Comparison of ENCODE assay signal across 10 cellular contexts in the genomic region with DNA sequence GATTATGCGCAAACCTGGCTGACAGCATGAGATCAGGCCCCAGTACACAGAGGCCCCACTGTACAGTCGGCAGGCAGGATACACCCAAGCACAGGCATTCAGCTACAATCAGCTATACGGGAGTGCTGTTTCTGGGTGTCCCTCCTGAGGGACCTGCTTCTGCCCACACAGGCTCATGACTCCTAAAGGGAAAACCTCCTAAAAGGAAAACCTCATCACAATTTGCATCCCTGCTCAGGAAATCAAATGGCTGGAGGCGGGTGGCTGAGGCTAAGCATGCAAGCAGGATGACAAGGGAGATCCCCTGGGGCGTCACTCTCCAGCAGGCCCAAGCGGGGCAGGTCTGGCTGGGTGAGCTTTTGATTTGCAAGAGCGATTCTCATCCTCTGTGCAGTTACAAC.
DNase-seq lines count a peak whose midpoint lies in the region; ATAC-seq and TF ChIP-seq lines count a peak whose summit lies in the region.
"Had no signal": no experiment of that assay in that cellular context is flagged by ENCODE, and none has a peak within 500 bp of the region (broad histone marks: within the 10 kb centered on the region; RNA-seq: fewer than 3 reads in every experiment).

No MANE protein-coding gene starts in this region.

- H3K27me3 ChIP-seq in osteoblast (ENCODE audit: insufficient read depth, low read length), result peaks cover 22% of the 10 kb centered on the region
- H3K27me3 ChIP-seq: vagina had no signal

- peaks cover 6% of the 10 kb centered on the region for H4K20me1 ChIP-seq in osteoblast (ENCODE audit: insufficient read depth, low read length)

- no peaks in the 10 kb centered on the region for H3K79me2 ChIP-seq in osteoblast (ENCODE audit: insufficient read depth, low read length)

- ATAC-seq in GM19035 (IDR thresholded peaks at IDR 0.05; ENCODE audit: unreplicated experiment), result peak; percentile 60
- peak; percentile 88 for ATAC-seq in HG02610 (IDR thresholded peaks at IDR 0.05; ENCODE audit: unreplicated experiment)
- no peak for ATAC-seq in GM19455 (IDR thresholded peaks at IDR 0.05; ENCODE audit: unreplicated experiment)

- no peaks in the 10 kb centered on the region for H3K36me3 ChIP-seq in osteoblast (ENCODE audit: insufficient read depth, low read length)
- H3K36me3 ChIP-seq: vagina had no signal

- no peaks in the 10 kb centered on the region for H3K9me3 ChIP-seq in osteoblast (ENCODE audit: low read depth, low read length)
- H3K9me3 ChIP-seq: vagina had no signal

- no peak overlapping the region for H3K27ac ChIP-seq in osteoblast (ENCODE audit: low read depth, low read length)
- H3K27ac ChIP-seq: vagina had no signal

- no peak overlapping the region for H2AFZ ChIP-seq in osteoblast (ENCODE audit: low read length)

- no peak for TF ChIP-seq CTCF in osteoblast (IDR thresholded peaks at IDR 0.05; ENCODE audit: extremely low read depth, low read depth, low read length)

- peaks cover 4% of the 10 kb centered on the region for H3K4me1 ChIP-seq in osteoblast (ENCODE audit: insufficient read depth, low read length)
- H3K4me1 ChIP-seq: vagina had no signal

- no peak overlapping the region for H3K4me3 ChIP-seq in osteoblast (ENCODE audit: insufficient read depth, low read length)
- H3K4me3 ChIP-seq: vagina had no signal

- peak; percentile 97 for DNase-seq in NCI-H526 treated with DMSO at 0.1 percent for 48 hours (lab: John Stamatoyannopoulos, UW)
- DNase-seq in osteoblast (ENCODE audit: insufficient read length, low spot score, missing footprints), result peak; percentile 25
- DNase-seq in NCI-H2081 treated with DMSO at 0.1 percent for 48 hours (lab: John Stamatoyannopoulos, UW), result no peak
- no peak for DNase-seq in NCI-H446 (lab: John Stamatoyannopoulos, UW)
- DNase-seq: midbrain; stimulated activated CD4-positive, alpha-beta T cell treated with anti-CD3 and anti-CD28 coated beads, Interleukin-4, amount 100 ng/mL, for 4 hours had no signal

- no peak overlapping the region for H3K4me2 ChIP-seq in osteoblast (ENCODE audit: insufficient read depth, low read length)

Comparison
In these comparisons a context has a peak if more than half of its experiments do, and no peak if none do; other contexts are left out.
1. DNase-seq: peak in NCI-H526 treated with DMSO at 0.1 percent for 48 hours (single experiment) and osteoblast (single experiment); none in NCI-H2081 treated with DMSO at 0.1 percent for 48 hours (single experiment) and NCI-H446 (0 of 2).